19 cellular contexts compared by ENCODE assay signal in genomic region chr17:77867308-77867781, GRCh38.
DNase-seq lines count a peak whose midpoint lies in the region; ATAC-seq, FAIRE-seq and TF ChIP-seq lines count a peak whose summit lies in the region.
"Had no signal": no experiment of that assay in that cellular context is flagged by ENCODE, and none has a peak within 500 bp of the region (broad histone marks: within the 10 kb centered on the region; RNA-seq: fewer than 3 reads in every experiment).

No MANE protein-coding gene starts in this region.

- no peak for TF ChIP-seq CTCF in H1 (IDR thresholded peaks at IDR 0.05; ENCODE audit: control extremely low read depth in 1 of 3, insufficient read depth in 1 of 3, low read depth in 1 of 3, low read length in 3 of 3)

- H3K4me3 Mint-ChIP-seq in activated CD4-positive, alpha-beta memory T cell treated with anti-CD3 and anti-CD28 coated beads for 36 hours: no peak overlapping the region
- H3K4me3 Mint-ChIP-seq in activated CD4-positive, alpha-beta memory T cell treated with anti-CD3 and anti-CD28 coated beads, Interleukin-2, amount 10 ng/mL, durations not matched to agents 7 days and 5 days: no peak overlapping the region
- no peak overlapping the region for H3K4me3 Mint-ChIP-seq in stimulated activated naive B cell treated with anti-CD40 and anti-IgM and Interleukin-4, amounts not matched to agents 10 μg/mL and 1 μg/mL and 100 μg/mL, for 72 hours
- no peak overlapping the region for H3K4me3 Mint-ChIP-seq in activated CD4-positive, alpha-beta T cell treated with anti-CD3 and anti-CD28 coated beads, Interleukin-2, amount 10 ng/mL, durations not matched to agents 7 days and 5 days
- H3K4me3 Mint-ChIP-seq: activated naive CD4-positive, alpha-beta T cell treated with anti-CD3 and anti-CD28 coated beads for 36 hours; CD4-positive, alpha-beta memory T cell; dendritic cell treated with granulocyte-macrophage colony-stimulating factor and Interleukin-4, amounts not matched to agents 40 ng/mL and 50 ng/mL, for 4 days had no signal

- H3K9ac ChIP-seq in H1 (replicated peaks in 1 of 4; ENCODE audit: extremely low read depth in 1 of 4, low read depth in 3 of 4, low read length in 3 of 4): no peak overlapping the region

- H2AFZ ChIP-seq in H1 (ENCODE audit: low read length): no peak overlapping the region

- no peaks in the 10 kb centered on the region for H3K79me2 ChIP-seq in H1 (ENCODE audit: control insufficient read depth in 1 of 2, insufficient read depth in 2 of 2, low read length in 2 of 2)

- H3K79me1 ChIP-seq in H1 (ENCODE audit: low read depth, low read length): no peaks in the 10 kb centered on the region

- H2BK5ac ChIP-seq in H1 (ENCODE audit: low read depth, low read length): no peak overlapping the region

- H3K27ac Mint-ChIP-seq in activated CD4-positive, alpha-beta memory T cell treated with anti-CD3 and anti-CD28 coated beads for 36 hours: peak overlapping the region; percentile 8
- H3K27ac Mint-ChIP-seq in activated CD4-positive, alpha-beta memory T cell treated with anti-CD3 and anti-CD28 coated beads, Interleukin-2, amount 10 ng/mL, durations not matched to agents 7 days and 5 days: no peak overlapping the region
- peak overlapping the region; percentile 62 for H3K27ac Mint-ChIP-seq in stimulated activated naive B cell treated with anti-CD40 and anti-IgM and Interleukin-4, amounts not matched to agents 10 μg/mL and 1 μg/mL and 100 μg/mL, for 72 hours
- H3K27ac Mint-ChIP-seq in activated CD4-positive, alpha-beta T cell treated with anti-CD3 and anti-CD28 coated beads, Interleukin-2, amount 10 ng/mL, durations not matched to agents 7 days and 5 days: no peak overlapping the region
- H3K27ac Mint-ChIP-seq: activated naive CD4-positive, alpha-beta T cell treated with anti-CD3 and anti-CD28 coated beads for 36 hours; dendritic cell treated with granulocyte-macrophage colony-stimulating factor and Interleukin-4, amounts not matched to agents 40 ng/mL and 50 ng/mL, for 4 days had no signal

- POLR2A ChIA-PET in activated CD4-positive, alpha-beta memory T cell treated with anti-CD3 and anti-CD28 coated beads for 36 hours (lab: Charles Lee): no interaction called here
- POLR2A ChIA-PET in activated CD4-positive, alpha-beta memory T cell treated with anti-CD3 and anti-CD28 coated beads, Interleukin-2, amount 10 ng/mL, durations not matched to agents 7 days and 5 days (lab: Charles Lee): interaction anchor here (0.8 kb wide), 1 partner anchor 8 kb away, joined by 3 read pairs; no protein-coding TSS in a partner anchor
- POLR2A ChIA-PET in H1 (lab: Charles Lee; ENCODE audit: partially characterized antibody): interaction anchor here (1.1 to 1.6 kb wide), 2 partner anchors 40 to 91 kb away, joined by 3 to 4 read pairs; partner anchors contain the start of gene TNRC6C
- POLR2A ChIA-PET in activated CD4-positive, alpha-beta T cell treated with anti-CD3 and anti-CD28 coated beads, Interleukin-2, amount 10 ng/mL, durations not matched to agents 7 days and 5 days (lab: Charles Lee): no interaction called here

- H3K4me1 Mint-ChIP-seq in activated CD4-positive, alpha-beta memory T cell treated with anti-CD3 and anti-CD28 coated beads for 36 hours (ENCODE audit: low read depth): peaks cover 26% of the 10 kb centered on the region
- H3K4me1 Mint-ChIP-seq in activated CD4-positive, alpha-beta memory T cell treated with anti-CD3 and anti-CD28 coated beads, Interleukin-2, amount 10 ng/mL, durations not matched to agents 7 days and 5 days: peaks cover 29% of the 10 kb centered on the region
- peaks cover 43 to 63% of the 10 kb centered on the region in 2 donors for H3K4me1 Mint-ChIP-seq in stimulated activated naive B cell treated with anti-CD40 and anti-IgM and Interleukin-4, amounts not matched to agents 10 μg/mL and 1 μg/mL and 100 μg/mL, for 72 hours
- peaks cover 35% of the 10 kb centered on the region for H3K4me1 Mint-ChIP-seq in activated CD4-positive, alpha-beta T cell treated with anti-CD3 and anti-CD28 coated beads, Interleukin-2, amount 10 ng/mL, durations not matched to agents 7 days and 5 days

- H3K4me2 ChIP-seq in H1 (ENCODE audit: insufficient read depth in 1 of 2, low read depth in 2 of 2, low read length in 2 of 2): no peak overlapping the region

- no peak overlapping the region for H3K14ac ChIP-seq in H1 (ENCODE audit: insufficient read length)

- no peak for DNase-seq in activated CD4-positive, alpha-beta memory T cell treated with anti-CD3 and anti-CD28 coated beads for 36 hours
- no peak for DNase-seq in activated CD4-positive, alpha-beta memory T cell treated with anti-CD3 and anti-CD28 coated beads, Interleukin-2, amount 10 ng/mL, durations not matched to agents 7 days and 5 days
- no peak for DNase-seq in H1 (ENCODE audit: low read depth in 1 of 2, low spot score in 2 of 2)
- peak; percentile 62 for DNase-seq in stimulated activated naive B cell treated with anti-CD40 and anti-IgM and Interleukin-4, amounts not matched to agents 10 μg/mL and 1 μg/mL and 100 μg/mL, for 72 hours
- no peak for DNase-seq in SHP77 treated with DMSO at 0.1 percent for 48 hours (lab: John Stamatoyannopoulos, UW)
- no peak for DNase-seq in activated CD4-positive, alpha-beta T cell treated with anti-CD3 and anti-CD28 coated beads, Interleukin-2, amount 10 ng/mL, durations not matched to agents 7 days and 5 days
- DNase-seq: 8988T; activated naive CD4-positive, alpha-beta T cell treated with anti-CD3 and anti-CD28 coated beads for 36 hours; CD4-positive, alpha-beta memory T cell; mesendoderm; MM.1S; NCI-H2081; NCI-H748 treated with DMSO at 0.1 percent for 48 hours; nucleus accumbens; upper lobe of left lung had no signal

- H2BK120ac ChIP-seq in H1 (replicated peaks; ENCODE audit: low read depth, low read length): no peak overlapping the region

- peaks cover 0 to 7% (median 0%) of the 10 kb centered on the region in 4 experiments; a peak in 4 of 7 replicates for H3K4me1 ChIP-seq in H1 (replicated peaks in 1 of 4; ENCODE audit: control insufficient read depth in 3 of 4, insufficient read depth in 4 of 4, low read length in 3 of 4)

- no peak overlapping the region for H3K4me3 ChIP-seq in H1 (ENCODE audit: extremely low read depth in 1 of 4, insufficient read depth in 2 of 4, low read depth in 3 of 4, low read length in 4 of 4)
- H3K4me3 ChIP-seq: upper lobe of left lung had no signal

- 79% methylated on average over 5 of the region's 5 CpGs; no CpG with 5 or more reads in 1 of the 2 experiments for WGBS in H1 (ENCODE audit: extremely low coverage in 1 of 2, insufficient coverage in 1 of 2, insufficient read length in 1 of 2, insufficient replicate concordance in 2 of 2, low coverage in 1 of 2, low lambda C conversion rate in 2 of 2, missing lambda C conversion rate in 1 of 2), 2 experiments

- no peak for TF ChIP-seq EP300 in H1 (IDR thresholded peaks at IDR 0.05; ENCODE audit: borderline replicate concordance in 1 of 2, low read depth in 2 of 2, low read length in 2 of 2)

- H3K36me3 Mint-ChIP-seq in activated CD4-positive, alpha-beta memory T cell treated with anti-CD3 and anti-CD28 coated beads for 36 hours: no peaks in the 10 kb centered on the region
- H3K36me3 Mint-ChIP-seq in activated CD4-positive, alpha-beta memory T cell treated with anti-CD3 and anti-CD28 coated beads, Interleukin-2, amount 10 ng/mL, durations not matched to agents 7 days and 5 days (ENCODE audit: low read depth): no peaks in the 10 kb centered on the region
- H3K36me3 Mint-ChIP-seq in stimulated activated naive B cell treated with anti-CD40 and anti-IgM and Interleukin-4, amounts not matched to agents 10 μg/mL and 1 μg/mL and 100 μg/mL, for 72 hours: no peaks in the 10 kb centered on the region
- H3K36me3 Mint-ChIP-seq in activated CD4-positive, alpha-beta T cell treated with anti-CD3 and anti-CD28 coated beads, Interleukin-2, amount 10 ng/mL, durations not matched to agents 7 days and 5 days (ENCODE audit: low read depth): no peaks in the 10 kb centered on the region
- H3K36me3 Mint-ChIP-seq: CD4-positive, alpha-beta memory T cell had no signal

- no peak overlapping the region for H3K4ac ChIP-seq in H1 (replicated peaks; ENCODE audit: insufficient read length, low read depth, low read length)

- H2AK5ac ChIP-seq in H1 (ENCODE audit: low read depth, low read length): no peak overlapping the region

- ATAC-seq in HG03108 (IDR thresholded peaks at IDR 0.05; ENCODE audit: unreplicated experiment) (peak; percentile 31), GM21528 (IDR thresholded peaks at IDR 0.05; ENCODE audit: low FRiP score, unreplicated experiment) (no peak)
- peak; percentile 71 to 76 for ATAC-seq in stimulated activated naive B cell treated with anti-CD40 and anti-IgM and Interleukin-4, amounts not matched to agents 10 μg/mL and 1 μg/mL and 100 μg/mL, for 72 hours (replicated peaks)

- no peaks in the 10 kb centered on the region for H3K9me3 Mint-ChIP-seq in activated CD4-positive, alpha-beta memory T cell treated with anti-CD3 and anti-CD28 coated beads for 36 hours
- no peaks in the 10 kb centered on the region for H3K9me3 Mint-ChIP-seq in activated CD4-positive, alpha-beta memory T cell treated with anti-CD3 and anti-CD28 coated beads, Interleukin-2, amount 10 ng/mL, durations not matched to agents 7 days and 5 days
- no peaks in the 10 kb centered on the region for H3K9me3 Mint-ChIP-seq in stimulated activated naive B cell treated with anti-CD40 and anti-IgM and Interleukin-4, amounts not matched to agents 10 μg/mL and 1 μg/mL and 100 μg/mL, for 72 hours
- no peaks in the 10 kb centered on the region for H3K9me3 Mint-ChIP-seq in activated CD4-positive, alpha-beta T cell treated with anti-CD3 and anti-CD28 coated beads, Interleukin-2, amount 10 ng/mL, durations not matched to agents 7 days and 5 days
- H3K9me3 Mint-ChIP-seq: activated naive CD4-positive, alpha-beta T cell treated with anti-CD3 and anti-CD28 coated beads for 36 hours; CD4-positive, alpha-beta memory T cell; dendritic cell treated with granulocyte-macrophage colony-stimulating factor and Interleukin-4, amounts not matched to agents 40 ng/mL and 50 ng/mL, for 4 days had no signal

- H4K8ac ChIP-seq in H1 (ENCODE audit: extremely low read depth, insufficient read depth, low read length): no peak overlapping the region

- no peak overlapping the region for H3K27ac ChIP-seq in H1 (ENCODE audit: low read depth, low read length)
- H3K27ac ChIP-seq: upper lobe of left lung had no signal

- 0 out of 2 replicates have a peak overlapping the region, but pooled peaks have one; percentile 70 for H2BK12ac ChIP-seq in H1 (ENCODE audit: low read depth, low read length)

- no peak overlapping the region for H4K5ac ChIP-seq in H1 (ENCODE audit: insufficient read length, low read depth, low read length)

- TF ChIP-seq POLR2A in H1 (IDR thresholded peaks at IDR 0.05; ENCODE audit: control extremely low read depth in 1 of 2, low read depth in 2 of 2, low read length in 2 of 2): no peak

- no peaks in the 10 kb centered on the region for H3K36me3 ChIP-seq in H1 (ENCODE audit: control insufficient read depth in 2 of 4, insufficient read depth in 4 of 4, low read length in 3 of 4)
- H3K36me3 ChIP-seq: upper lobe of left lung had no signal

- H3K23ac ChIP-seq in H1 (ENCODE audit: insufficient read length): no peak overlapping the region

- peak overlapping the region; percentile 63; the same call in 1 of the 2 replicates for H2BK20ac ChIP-seq in H1 (ENCODE audit: low read length)

- no peaks in the 10 kb centered on the region for H3K27me3 Mint-ChIP-seq in activated CD4-positive, alpha-beta memory T cell treated with anti-CD3 and anti-CD28 coated beads for 36 hours
- H3K27me3 Mint-ChIP-seq in activated CD4-positive, alpha-beta memory T cell treated with anti-CD3 and anti-CD28 coated beads, Interleukin-2, amount 10 ng/mL, durations not matched to agents 7 days and 5 days: peaks cover 8% of the 10 kb centered on the region
- peaks cover 14 to 32% of the 10 kb centered on the region in 2 donors for H3K27me3 Mint-ChIP-seq in stimulated activated naive B cell treated with anti-CD40 and anti-IgM and Interleukin-4, amounts not matched to agents 10 μg/mL and 1 μg/mL and 100 μg/mL, for 72 hours
- H3K27me3 Mint-ChIP-seq in activated CD4-positive, alpha-beta T cell treated with anti-CD3 and anti-CD28 coated beads, Interleukin-2, amount 10 ng/mL, durations not matched to agents 7 days and 5 days: no peaks in the 10 kb centered on the region
- H3K27me3 Mint-ChIP-seq: CD4-positive, alpha-beta memory T cell had no signal

- no peak overlapping the region for H4K91ac ChIP-seq in H1 (replicated peaks; ENCODE audit: insufficient read length, low read length)

- intact Hi-C loops in activated CD4-positive, alpha-beta memory T cell treated with anti-CD3 and anti-CD28 coated beads for 36 hours (cut with micrococcal nuclease): no loop called here

- H2BK15ac ChIP-seq in H1 (ENCODE audit: low read length): no peak overlapping the region; the same call in 1 of the 2 replicates

- FAIRE-seq in H1 (lab: Jason Lieb, UNC): no peak
- FAIRE-seq: GM19239 had no signal

- CTCF ChIA-PET in activated CD4-positive, alpha-beta memory T cell treated with anti-CD3 and anti-CD28 coated beads for 36 hours (lab: Charles Lee): no interaction called here
- CTCF ChIA-PET in activated CD4-positive, alpha-beta memory T cell treated with anti-CD3 and anti-CD28 coated beads, Interleukin-2, amount 10 ng/mL, durations not matched to agents 7 days and 5 days (lab: Charles Lee): no interaction called here
- CTCF ChIA-PET in H1 (lab: Charles Lee; ENCODE audit: partially characterized antibody): interaction anchor here (1.1 to 1.9 kb wide), 4 partner anchors 25 to 260 kb away, joined by 3 to 5 read pairs (median 4); partner anchors contain the start of gene TNRC6C
- CTCF ChIA-PET in activated CD4-positive, alpha-beta T cell treated with anti-CD3 and anti-CD28 coated beads, Interleukin-2, amount 10 ng/mL, durations not matched to agents 7 days and 5 days (lab: Charles Lee): interaction anchor here (1.4 kb wide), 1 partner anchor 19 kb away, joined by 3 read pairs; no protein-coding TSS in a partner anchor

- no peak overlapping the region for H3K18ac ChIP-seq in H1 (ENCODE audit: extremely low read depth, low read length)

- no peaks in the 10 kb centered on the region for H4K20me1 ChIP-seq in H1 (replicated peaks in 1 of 2; ENCODE audit: control insufficient read depth in 1 of 2, insufficient read depth in 2 of 2, low read length in 2 of 2)

- H3K56ac ChIP-seq in H1 (replicated peaks; ENCODE audit: insufficient read length, low read depth, low read length): no peak overlapping the region

- TF ChIP-seq RAD21 in H1 (IDR thresholded peaks at IDR 0.05 in 1 of 2, conservative IDR thresholded peaks at IDR 0.05 in 1 of 2; ENCODE audit: low read depth in 2 of 2, low read length in 2 of 2): no peak

- no peaks in the 10 kb centered on the region; the same call in 1 of the 2 replicates for H3K23me2 ChIP-seq in H1 (ENCODE audit: low read depth, low read length)

- H3K9me3 ChIP-seq in H1 (ENCODE audit: insufficient read depth in 2 of 2, low read depth in 1 of 2, low read length in 1 of 2): no peaks in the 10 kb centered on the region
- H3K9me3 ChIP-seq: upper lobe of left lung had no signal

- 0 out of 7 replicates have a peak, but pooled peaks cover 0 to 2% (median 0%) of the 10 kb centered on the region in 4 experiments for H3K27me3 ChIP-seq in H1 (replicated peaks in 1 of 4; ENCODE audit: control insufficient read depth in 3 of 4, extremely low read depth in 1 of 4, insufficient read depth in 3 of 4, low read length in 3 of 4)
- H3K27me3 ChIP-seq: upper lobe of left lung had no signal

Comparison
In these comparisons a context has a peak if more than half of its experiments do, and no peak if none do; other contexts are left out.
1. H3K27ac Mint-ChIP-seq: peak in activated CD4-positive, alpha-beta memory T cell treated with anti-CD3 and anti-CD28 coated beads for 36 hours (single experiment) and stimulated activated naive B cell treated with anti-CD40 and anti-IgM and Interleukin-4, amounts not matched to agents 10 μg/mL and 1 μg/mL and 100 μg/mL, for 72 hours (single experiment); none in activated CD4-positive, alpha-beta memory T cell treated with anti-CD3 and anti-CD28 coated beads, Interleukin-2, amount 10 ng/mL, durations not matched to agents 7 days and 5 days (single experiment) and activated CD4-positive, alpha-beta T cell treated with anti-CD3 and anti-CD28 coated beads, Interleukin-2, amount 10 ng/mL, durations not matched to agents 7 days and 5 days (single experiment).
2. POLR2A ChIA-PET loops: an anchor here in activated CD4-positive, alpha-beta memory T cell treated with anti-CD3 and anti-CD28 coated beads, Interleukin-2, amount 10 ng/mL, durations not matched to agents 7 days and 5 days (0.8 kb wide) and H1 (1.1 to 1.6 kb wide); none called in activated CD4-positive, alpha-beta memory T cell treated with anti-CD3 and anti-CD28 coated beads for 36 hours and activated CD4-positive, alpha-beta T cell treated with anti-CD3 and anti-CD28 coated beads, Interleukin-2, amount 10 ng/mL, durations not matched to agents 7 days and 5 days.
3. CTCF ChIA-PET loops: an anchor here in H1 (1.1 to 1.9 kb wide) and activated CD4-positive, alpha-beta T cell treated with anti-CD3 and anti-CD28 coated beads, Interleukin-2, amount 10 ng/mL, durations not matched to agents 7 days and 5 days (1.4 kb wide); none called in activated CD4-positive, alpha-beta memory T cell treated with anti-CD3 and anti-CD28 coated beads for 36 hours and activated CD4-positive, alpha-beta memory T cell treated with anti-CD3 and anti-CD28 coated beads, Interleukin-2, amount 10 ng/mL, durations not matched to agents 7 days and 5 days.